In the genomic region with DNA sequence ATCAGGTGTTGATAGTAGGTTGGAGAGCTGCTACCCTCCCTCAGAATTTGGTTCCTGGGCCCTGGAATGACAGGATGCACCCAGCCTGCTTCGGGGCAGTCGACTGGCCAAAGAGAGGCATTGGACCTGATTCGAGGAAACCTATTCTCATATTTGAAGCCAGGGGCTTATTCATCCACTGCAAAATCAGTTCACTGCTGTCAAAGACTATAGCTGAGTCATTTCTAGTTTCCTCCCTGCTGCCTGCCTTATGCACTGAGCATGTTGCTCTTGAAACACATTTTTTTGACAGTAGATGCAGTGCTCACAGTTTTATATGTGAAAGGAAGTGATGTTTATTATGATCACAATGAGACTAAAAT, we compare ENCODE assay signal across 12 cellular contexts.
DNase-seq lines count a peak whose midpoint lies in the region; ATAC-seq, FAIRE-seq and TF ChIP-seq lines count a peak whose summit lies in the region.
"Had no signal": no experiment of that assay in that cellular context is flagged by ENCODE, and none has a peak within 500 bp of the region (broad histone marks: within the 10 kb centered on the region; RNA-seq: fewer than 3 reads in every experiment).

No MANE protein-coding gene starts in this region.

- peaks cover 0 to 7% (median 0%) of the 10 kb centered on the region in 45 donors for H3K27me3 ChIP-seq in dorsolateral prefrontal cortex

- peaks cover 2 to 4% (median 3%) of the 10 kb centered on the region in 3 donors for H3K27me3 Mint-ChIP-seq in immature natural killer cell (ENCODE audit: low read depth in 3 of 3)
- H3K27me3 Mint-ChIP-seq: central memory CD8-positive, alpha-beta T cell had no signal

- intact Hi-C loops in dorsolateral prefrontal cortex (cut with DNase I), result no loop called here

- H3K36me3 Mint-ChIP-seq in immature natural killer cell, result no peaks in the 10 kb centered on the region
- H3K36me3 Mint-ChIP-seq: CD4-positive, alpha-beta memory T cell had no signal

- DNase-seq in AG08395 (ENCODE audit: low spot score), result peak; percentile 53
- peak; percentile 21 for DNase-seq in dedifferentiated amniotic fluid mesenchymal stem cell (ENCODE audit: extremely low spot score)
- no peak for DNase-seq in immature natural killer cell
- DNase-seq in NCI-H748 treated with DMSO at 0.1 percent for 48 hours (lab: John Stamatoyannopoulos, UW), result no peak
- no peak for DNase-seq in dorsolateral prefrontal cortex
- DNase-seq in urothelium cell line (ENCODE audit: low spot score), result no peak

- no peak overlapping the region for H3K4me3 Mint-ChIP-seq in immature natural killer cell
- H3K4me3 Mint-ChIP-seq: CD4-positive, alpha-beta memory T cell; central memory CD8-positive, alpha-beta T cell had no signal

- no peak overlapping the region for H3K27ac Mint-ChIP-seq in immature natural killer cell
- H3K27ac Mint-ChIP-seq: CD4-positive, alpha-beta memory T cell had no signal

- peak in 1 of 56 donors; percentile 8 for TF ChIP-seq CTCF in dorsolateral prefrontal cortex (IDR thresholded peaks at IDR 0.05 in 54 of 56, conservative IDR thresholded peaks at IDR 0.05 in 2 of 56; ENCODE audit: low read depth in 1 of 56, partially characterized antibody in 56 of 56)

- no peak overlapping the region for H3K27ac ChIP-seq in dorsolateral prefrontal cortex
- H3K27ac ChIP-seq: thoracic aorta had no signal

- no peaks in the 10 kb centered on the region for H3K9me3 Mint-ChIP-seq in immature natural killer cell
- H3K9me3 Mint-ChIP-seq: CD4-positive, alpha-beta memory T cell; central memory CD8-positive, alpha-beta T cell had no signal

- no peak overlapping the region for H3K4me3 ChIP-seq in dorsolateral prefrontal cortex
- H3K4me3 ChIP-seq: thoracic aorta had no signal

- H3K4me1 Mint-ChIP-seq in immature natural killer cell, result no peaks in the 10 kb centered on the region
- H3K4me1 Mint-ChIP-seq: CD4-positive, alpha-beta memory T cell; central memory CD8-positive, alpha-beta T cell had no signal

- ATAC-seq in GM18909 (IDR thresholded peaks at IDR 0.05; ENCODE audit: poor library complexity, unreplicated experiment) (peak; percentile 62), HG03565 (IDR thresholded peaks at IDR 0.05; ENCODE audit: unreplicated experiment) (peak; percentile 88)

- FAIRE-seq in urothelium cell line (lab: Jason Lieb, UNC), result no peak
- FAIRE-seq: GM12892 had no signal

Comparison
In these comparisons a context has a peak if more than half of its experiments do, and no peak if none do; other contexts are left out.
1. DNase-seq: peak in AG08395 (single experiment) and dedifferentiated amniotic fluid mesenchymal stem cell (single experiment); none in immature natural killer cell (0 of 3), NCI-H748 treated with DMSO at 0.1 percent for 48 hours (single experiment), dorsolateral prefrontal cortex (0 of 10) and urothelium cell line (single experiment).